In genomic region chr10:87216104-87216503, GRCh38 we compare ENCODE assay signal across 9 cellular contexts. TPM values are rescaled to one million over a fixed set of nuclear protein-coding genes. Genes with fewer than 3 reads are reported as not detected.
DNase-seq lines count a peak whose midpoint lies in the region; ATAC-seq, FAIRE-seq and TF ChIP-seq lines count a peak whose summit lies in the region.
"Not testable (repeated sequence)": the region's sequence is repeated elsewhere in the genome, so short reads cannot be mapped to it uniquely, and the experiment has no call there.
"Had no signal": no experiment of that assay in that cellular context is flagged by ENCODE, and none has a peak within 500 bp of the region (broad histone marks: within the 10 kb centered on the region; RNA-seq: fewer than 3 reads in every experiment).

No MANE protein-coding gene starts in this region.

- TF ChIP-seq POLR2A in upper lobe of left lung (IDR thresholded peaks at IDR 0.05): not testable (repeated sequence)

- FAIRE-seq in HTR-8/SVneo (lab: Jason Lieb, UNC): peak; percentile 64
- not testable (repeated sequence) for FAIRE-seq in pancreas (lab: Jason Lieb, UNC)

- not testable (repeated sequence) for DNase-seq in HTR-8/SVneo (ENCODE audit: insufficient read length, low spot score); activated naive CD4-positive, alpha-beta T cell treated with anti-CD3 and anti-CD28 coated beads, Interleukin-2, amount 10 ng/mL, durations not matched to agents 7 days and 5 days; Right ventricle myocardium inferior (ENCODE audit: missing footprints); lung (ENCODE audit: low spot score); pancreas
- DNase-seq in immature natural killer cell: peak; percentile 38 to 44 (median 44)
- peak; percentile 27 to 86 for DNase-seq in upper lobe of left lung

- not testable (repeated sequence) for H3K4me3 Mint-ChIP-seq in activated naive CD4-positive, alpha-beta T cell treated with anti-CD3 and anti-CD28 coated beads, Interleukin-2, amount 10 ng/mL, durations not matched to agents 7 days and 5 days
- peak overlapping the region in 4 of 5 donors; percentile 50 to 64 (median 56) for H3K4me3 Mint-ChIP-seq in immature natural killer cell

- 35 to 51% methylated on average over 10 to 11 of the region's 11 CpGs for WGBS in lung, 2 donors
- WGBS in pancreas, 2 donors: 88 to 96% methylated on average over 8 to 11 of the region's 11 CpGs
- 56% methylated on average over 11 of the region's 11 CpGs; no CpG with 5 or more reads in 1 of the 2 donors for WGBS in upper lobe of left lung, 2 donors

- not testable (repeated sequence) for H3K27me3 Mint-ChIP-seq in activated naive CD4-positive, alpha-beta T cell treated with anti-CD3 and anti-CD28 coated beads, Interleukin-2, amount 10 ng/mL, durations not matched to agents 7 days and 5 days; immature natural killer cell (ENCODE audit: low read depth in 3 of 3)

- not testable (repeated sequence) for TF ChIP-seq CTCF in lung (IDR thresholded peaks at IDR 0.05; ENCODE audit: control extremely low read depth, extremely low read depth); pancreas (IDR thresholded peaks at IDR 0.05); upper lobe of left lung (IDR thresholded peaks at IDR 0.05)

- H3K36me3 ChIP-seq in lung (ENCODE audit: control insufficient read depth in 2 of 2, insufficient read depth in 2 of 2, low read length in 2 of 2); pancreas; upper lobe of left lung: not testable (repeated sequence)

- H3K9me3 Mint-ChIP-seq in activated naive CD4-positive, alpha-beta T cell treated with anti-CD3 and anti-CD28 coated beads, Interleukin-2, amount 10 ng/mL, durations not matched to agents 7 days and 5 days; immature natural killer cell: not testable (repeated sequence)

- intact Hi-C loops in Right ventricle myocardium inferior (cut with DNase I); pancreas (cut with DNase I): not testable (repeated sequence)

- not testable (repeated sequence) for H3K9me3 ChIP-seq in lung (ENCODE audit: control insufficient read depth in 2 of 2, insufficient read depth in 1 of 2, low read length in 1 of 2); pancreas; upper lobe of left lung

- H3K4me1 Mint-ChIP-seq in activated naive CD4-positive, alpha-beta T cell treated with anti-CD3 and anti-CD28 coated beads, Interleukin-2, amount 10 ng/mL, durations not matched to agents 7 days and 5 days: peaks cover 19% of the 10 kb centered on the region
- H3K4me1 Mint-ChIP-seq in immature natural killer cell: peaks cover 43 to 47% of the 10 kb centered on the region in 2 donors

- CTCF ChIA-PET in activated naive CD4-positive, alpha-beta T cell treated with anti-CD3 and anti-CD28 coated beads, Interleukin-2, amount 10 ng/mL, durations not matched to agents 7 days and 5 days (lab: Charles Lee): not testable (repeated sequence)

- not testable (repeated sequence) for H3K4me3 ChIP-seq in lung, pancreas, upper lobe of left lung

- not testable (repeated sequence) for H3K36me3 Mint-ChIP-seq in activated naive CD4-positive, alpha-beta T cell treated with anti-CD3 and anti-CD28 coated beads, Interleukin-2, amount 10 ng/mL, durations not matched to agents 7 days and 5 days; immature natural killer cell

- not testable (repeated sequence) for H3K27ac ChIP-seq in lung (ENCODE audit: low read depth in 1 of 2, low read length in 1 of 2); pancreas
- H3K27ac ChIP-seq in upper lobe of left lung: peak overlapping the region in 2 of 4 donors; percentile 36 to 67

- H3K27ac Mint-ChIP-seq in activated naive CD4-positive, alpha-beta T cell treated with anti-CD3 and anti-CD28 coated beads, Interleukin-2, amount 10 ng/mL, durations not matched to agents 7 days and 5 days: peak overlapping the region; percentile 56
- H3K27ac Mint-ChIP-seq in immature natural killer cell: peak overlapping the region in 5 of 6 donors; percentile 17 to 85 (median 73)

- H3K4me1 ChIP-seq in lung (ENCODE audit: control insufficient read depth in 2 of 2, insufficient read depth in 2 of 2, low read length in 2 of 2); pancreas: not testable (repeated sequence)
- peaks cover 0 to 18% (median 6%) of the 10 kb centered on the region in 4 donors for H3K4me1 ChIP-seq in upper lobe of left lung

- ATAC-seq in Right ventricle myocardium inferior: peak; percentile 22
- peak; percentile 22 for ATAC-seq in lung (ENCODE audit: insufficient read depth, low FRiP score)
- ATAC-seq in pancreas: peak in 3 of 4 donors; percentile 32 to 58 (median 32)
- ATAC-seq in upper lobe of left lung (ENCODE audit: low FRiP score in 2 of 2): peak; percentile 68 to 69

- H3K27me3 ChIP-seq in lung (ENCODE audit: control insufficient read depth, insufficient read depth); pancreas; upper lobe of left lung: not testable (repeated sequence)

- not testable (repeated sequence) for TF ChIP-seq EP300 in upper lobe of left lung (IDR thresholded peaks at IDR 0.05)

RNA-seq across cellular contexts. Expression of gene NUTM2A, which starts 9.1 kb away (rescaled TPM):
- total RNA-seq in Right ventricle myocardium inferior (1.9 TPM), lung (1 to 10 TPM; 1.5 to 1.8 TPM), pancreas (1 to 10 TPM in 3 of 6 donors, under 1 TPM in 3; 0.52 to 1.8 (median 0.98) TPM), upper lobe of left lung (1 to 10 TPM in 5 of 6 donors, under 1 TPM in 1; 0.79 to 5.2 (median 2.8) TPM)
- polyA plus RNA-seq in immature natural killer cell (under 1 TPM in 1 of 3 donors, not detected in 2; 0.11 TPM), lung (1 to 10 TPM; 1.2 to 5.3 TPM), pancreas (1 to 10 TPM; 1.9 to 3.6 TPM)
- total RNA-seq: G401 had no signal
- polyA plus RNA-seq: IgD-negative memory B cell had no signal
